24 cellular contexts compared by ENCODE assay signal in genomic region chr1:38612956-38613355, GRCh38.
DNase-seq lines count a peak whose midpoint lies in the region; ATAC-seq, FAIRE-seq and TF ChIP-seq lines count a peak whose summit lies in the region.
"Had no signal": no experiment of that assay in that cellular context is flagged by ENCODE, and none has a peak within 500 bp of the region (broad histone marks: within the 10 kb centered on the region; RNA-seq: fewer than 3 reads in every experiment).

No MANE protein-coding gene starts in this region.

- peak; percentile 70 for ATAC-seq in K562

- no peaks in the 10 kb centered on the region for H3K79me1 ChIP-seq in neuronal stem cell (ENCODE audit: low read depth, low read length)

- POLR2A ChIA-PET in K562 (lab: Yijun Ruan, JAX), result interaction anchor here (0.5 kb wide), 1 partner anchor 899 kb away, joined by 3 read pairs; no protein-coding TSS in a partner anchor

- BruUV-seq in K562 (replicated peaks; lab: Mats Ljungman, UMichigan), result no TSS peak

- no peak for TF ChIP-seq EP300 in K562 (IDR thresholded peaks at IDR 0.05; ENCODE audit: low read length)

- H2AFZ ChIP-seq in K562 (ENCODE audit: low read depth, low read length) (no peak overlapping the region), neuronal stem cell (ENCODE audit: low read length) (no peak overlapping the region)

- H3K4me2 ChIP-seq in K562 (ENCODE audit: insufficient read depth, low read length), result no peak overlapping the region; the same call in 1 of the 2 replicates
- peak overlapping the region; percentile 28 for H3K4me2 ChIP-seq in neuronal stem cell (ENCODE audit: insufficient read depth, low read length, poor library complexity, severe bottlenecking)
- H3K4me2 ChIP-seq: BLaER1 had no signal

- DNase-seq in K562 (ENCODE audit: extremely low read depth in 1 of 4, low spot score in 3 of 4) (peak in 2 of 4 experiments; percentile 42 to 51), bronchial epithelial cell (ENCODE audit: low read depth) (no peak), glutamatergic neuron (no peak), neuronal stem cell (ENCODE audit: low spot score) (no peak), D721Med (ENCODE audit: insufficient read length, low spot score) (no peak), NCI-H524 (lab: John Stamatoyannopoulos, UW) (no peak), NCI-H187 treated with DMSO at 0.1 percent for 48 hours (lab: John Stamatoyannopoulos, UW) (no peak)
- DNase-seq in activated T-helper 2 cell treated with anti-CD3 and anti-CD28 coated beads, Interferon-gamma antibody, Interleukin-2, Interleukin-4, amounts not matched to agents 10 μg/mL and 5 μg/mL and 100 μg/mL, durations not matched to agents 14 hours and 24 hours and 36 hours (ENCODE audit: low spot score), result no peak
- DNase-seq: 8988T; ACHN; BE2C; C1 segment of cervical spinal cord; CD4-positive, alpha-beta memory T cell; CD4-positive, CD25-positive, alpha-beta regulatory T cell; CD8-positive, alpha-beta memory T cell; COR-L47; DMS79 treated with DMSO at 0.1 percent for 48 hours; GF-D8 had no signal

- H4K20me1 ChIP-seq in K562 (replicated peaks; ENCODE audit: control insufficient read depth, insufficient read depth, low read length), result no peaks in the 10 kb centered on the region
- H4K20me1 ChIP-seq: BLaER1 had no signal

- no peak overlapping the region for H2BK120ac ChIP-seq in neuronal stem cell (ENCODE audit: low read depth, low read length)

- H2BK5ac ChIP-seq in neuronal stem cell (ENCODE audit: low read length), result peak overlapping the region; percentile 93

- no peaks in the 10 kb centered on the region for H3K9me1 ChIP-seq in K562 (ENCODE audit: control insufficient read depth, insufficient read depth, low read length)

- H3K27me3 ChIP-seq in K562 (ENCODE audit: control insufficient read depth in 2 of 2, insufficient read depth in 2 of 2, low read length in 2 of 2) (peaks cover 0 to 5% of the 10 kb centered on the region in 2 experiments; a peak in 1 of 5 replicates), bronchial epithelial cell (ENCODE audit: control insufficient read depth, insufficient read depth, low read length) (peaks cover 2% of the 10 kb centered on the region), neuronal stem cell (ENCODE audit: control insufficient read depth in 3 of 3, insufficient read depth in 3 of 3, low read depth in 1 of 3, low read length in 3 of 3) (peaks cover 0 to 2% (median 0%) of the 10 kb centered on the region in 3 experiments)
- H3K27me3 ChIP-seq: BE2C, BLaER1 had no signal

- no peak for TF ChIP-seq CTCF in K562 (IDR thresholded peaks at IDR 0.05 in 2 of 3, conservative IDR thresholded peaks at IDR 0.05 in 1 of 3; ENCODE audit: insufficient read depth in 2 of 3, low read depth in 1 of 3, low read length in 3 of 3)
- TF ChIP-seq CTCF in bronchial epithelial cell (IDR thresholded peaks at IDR 0.05; ENCODE audit: insufficient read depth, low read length, severe bottlenecking), result no peak
- no peak for TF ChIP-seq CTCF in glutamatergic neuron (IDR thresholded peaks at IDR 0.05; ENCODE audit: partially characterized antibody, unreplicated experiment)
- TF ChIP-seq CTCF in D721Med (IDR thresholded peaks at IDR 0.05; ENCODE audit: insufficient read depth, missing control alignments), result no peak

- H4K8ac ChIP-seq in neuronal stem cell (ENCODE audit: low read depth, low read length), result no peak overlapping the region

- peaks cover 68% of the 10 kb centered on the region for H3K4me1 Mint-ChIP-seq in glutamatergic neuron (ENCODE audit: low read depth, unreplicated experiment)
- H3K4me1 Mint-ChIP-seq in activated T-helper 2 cell treated with anti-CD3 and anti-CD28 coated beads, Interferon-gamma antibody, Interleukin-2, Interleukin-4, amounts not matched to agents 10 μg/mL and 5 μg/mL and 100 μg/mL, durations not matched to agents 14 hours and 24 hours and 36 hours (ENCODE audit: low read depth), result no peaks in the 10 kb centered on the region
- H3K4me1 Mint-ChIP-seq: CD14-positive monocyte; CD4-positive, alpha-beta memory T cell; CD4-positive, CD25-positive, alpha-beta regulatory T cell; CD8-positive, alpha-beta memory T cell had no signal

- H3K27me3 Mint-ChIP-seq in glutamatergic neuron (ENCODE audit: unreplicated experiment), result peaks cover 9% of the 10 kb centered on the region
- H3K27me3 Mint-ChIP-seq in activated T-helper 2 cell treated with anti-CD3 and anti-CD28 coated beads, Interferon-gamma antibody, Interleukin-2, Interleukin-4, amounts not matched to agents 10 μg/mL and 5 μg/mL and 100 μg/mL, durations not matched to agents 14 hours and 24 hours and 36 hours (ENCODE audit: low read depth), result peaks cover 4% of the 10 kb centered on the region

- no peak overlapping the region for H4K91ac ChIP-seq in neuronal stem cell (ENCODE audit: low read depth, low read length, poor library complexity)

- CTCF ChIA-PET in K562 (lab: Yijun Ruan, JAX; ENCODE audit: low intra/inter-chr PET ratio), result interaction anchor here (0.6 kb wide), 1 partner anchor 76 kb away, joined by 3 read pairs; no protein-coding TSS in a partner anchor

- H3K27ac Mint-ChIP-seq in glutamatergic neuron (ENCODE audit: unreplicated experiment), result peak overlapping the region; percentile 56
- H3K27ac Mint-ChIP-seq in activated T-helper 2 cell treated with anti-CD3 and anti-CD28 coated beads, Interferon-gamma antibody, Interleukin-2, Interleukin-4, amounts not matched to agents 10 μg/mL and 5 μg/mL and 100 μg/mL, durations not matched to agents 14 hours and 24 hours and 36 hours, result no peak overlapping the region
- H3K27ac Mint-ChIP-seq: CD14-positive monocyte; CD4-positive, alpha-beta memory T cell; CD4-positive, CD25-positive, alpha-beta regulatory T cell; CD8-positive, alpha-beta memory T cell had no signal

- H3K4me1 ChIP-seq in K562 (replicated peaks in 1 of 2; ENCODE audit: control insufficient read depth in 2 of 2, insufficient read depth in 2 of 2, low read length in 2 of 2) (peaks cover 7 to 18% of the 10 kb centered on the region in 2 experiments; a peak in 4 of 5 replicates), neuronal stem cell (ENCODE audit: control insufficient read depth in 2 of 2, insufficient read depth in 1 of 2, low read depth in 1 of 2, low read length in 2 of 2) (peaks cover 4 to 39% of the 10 kb centered on the region in 2 donors)

- H3K27ac ChIP-seq in K562 (ENCODE audit: extremely low read depth, low read depth, low read length), result no peak overlapping the region
- peak overlapping the region; percentile 98 for H3K27ac ChIP-seq in neuronal stem cell (replicated peaks; ENCODE audit: low read length)
- H3K27ac ChIP-seq: BLaER1 had no signal

- peak overlapping the region; percentile 88 for H3K18ac ChIP-seq in neuronal stem cell (ENCODE audit: low read length)

- peak overlapping the region; percentile 87 for H2BK12ac ChIP-seq in neuronal stem cell (ENCODE audit: low read length)

- no peak for TF ChIP-seq POLR2A in K562 (conservative IDR thresholded peaks at IDR 0.05)

- H3K4ac ChIP-seq in neuronal stem cell (ENCODE audit: low read length), result no peak overlapping the region

- H3K9ac ChIP-seq in K562 (ENCODE audit: insufficient read depth in 1 of 2, low read depth in 2 of 2, low read length in 2 of 2), result no peak overlapping the region
- H3K9ac ChIP-seq in neuronal stem cell (ENCODE audit: low read depth, low read length, poor library complexity), result no peak overlapping the region
- H3K9ac ChIP-seq: BLaER1 had no signal

- no peak for TF ChIP-seq RAD21 in K562 (CRISPR knock-in tag; conservative IDR thresholded peaks at IDR 0.05 in 1 of 2, IDR thresholded peaks at IDR 0.05 in 1 of 2)

- peaks cover 9% of the 10 kb centered on the region for H3K9me3 Mint-ChIP-seq in glutamatergic neuron (ENCODE audit: unreplicated experiment)
- peaks cover 8% of the 10 kb centered on the region for H3K9me3 Mint-ChIP-seq in activated T-helper 2 cell treated with anti-CD3 and anti-CD28 coated beads, Interferon-gamma antibody, Interleukin-2, Interleukin-4, amounts not matched to agents 10 μg/mL and 5 μg/mL and 100 μg/mL, durations not matched to agents 14 hours and 24 hours and 36 hours

- H3K36me3 ChIP-seq in K562 (ENCODE audit: control insufficient read depth, insufficient read depth, low read length) (no peaks in the 10 kb centered on the region), bronchial epithelial cell (ENCODE audit: control insufficient read depth, insufficient read depth, low read length) (no peaks in the 10 kb centered on the region), neuronal stem cell (replicated peaks in 1 of 2; ENCODE audit: control insufficient read depth in 2 of 2, insufficient read depth in 2 of 2, low read length in 2 of 2) (no peaks in the 10 kb centered on the region)
- H3K36me3 ChIP-seq: BE2C, BLaER1 had no signal

- no peak overlapping the region for H3K14ac ChIP-seq in neuronal stem cell (ENCODE audit: low read length)

- H3K4me3 Mint-ChIP-seq in glutamatergic neuron (ENCODE audit: unreplicated experiment), result peak overlapping the region; percentile 57
- H3K4me3 Mint-ChIP-seq in activated T-helper 2 cell treated with anti-CD3 and anti-CD28 coated beads, Interferon-gamma antibody, Interleukin-2, Interleukin-4, amounts not matched to agents 10 μg/mL and 5 μg/mL and 100 μg/mL, durations not matched to agents 14 hours and 24 hours and 36 hours (ENCODE audit: low read depth), result no peak overlapping the region
- H3K4me3 Mint-ChIP-seq: CD14-positive monocyte; CD4-positive, alpha-beta memory T cell; CD4-positive, CD25-positive, alpha-beta regulatory T cell; CD8-positive, alpha-beta memory T cell had no signal

- WGBS in K562 (ENCODE audit: insufficient coverage, low coverage, missing lambda C conversion rate), result 8% methylated on average over 6 of the region's 6 CpGs
- WGBS in neuronal stem cell (ENCODE audit: extremely low coverage in 2 of 2, insufficient read length in 2 of 2, insufficient replicate concordance in 1 of 2), 2 donors, result no CpG with 5 or more reads among the region's 6 CpGs

- no peaks in the 10 kb centered on the region for H3K79me2 ChIP-seq in K562 (ENCODE audit: control insufficient read depth, insufficient read depth, low read length)

- FAIRE-seq in K562 (lab: Jason Lieb, UNC) (peak; percentile 66), bronchial epithelial cell (lab: Jason Lieb, UNC) (peak; percentile 91), D721Med (lab: Jason Lieb, UNC) (no peak)
- FAIRE-seq: A204.1, G401.6, GM12891, GM19239 had no signal

- H3K4me3 ChIP-seq in K562 (no peak overlapping the region), bronchial epithelial cell (ENCODE audit: low read depth, low read length) (no peak overlapping the region), neuronal stem cell (ENCODE audit: low read length in 2 of 2) (peak overlapping the region in 1 of 2 donors; percentile 71)
- H3K4me3 ChIP-seq: BLaER1 had no signal

- no peak overlapping the region for H2BK15ac ChIP-seq in neuronal stem cell (ENCODE audit: low read length)

- H3K23ac ChIP-seq in neuronal stem cell (ENCODE audit: low read depth, low read length, poor library complexity), result no peak overlapping the region

- H3K36me3 Mint-ChIP-seq in glutamatergic neuron (ENCODE audit: unreplicated experiment), result no peaks in the 10 kb centered on the region
- no peaks in the 10 kb centered on the region for H3K36me3 Mint-ChIP-seq in activated T-helper 2 cell treated with anti-CD3 and anti-CD28 coated beads, Interferon-gamma antibody, Interleukin-2, Interleukin-4, amounts not matched to agents 10 μg/mL and 5 μg/mL and 100 μg/mL, durations not matched to agents 14 hours and 24 hours and 36 hours (ENCODE audit: low read depth)
- H3K36me3 Mint-ChIP-seq: CD14-positive monocyte; CD4-positive, alpha-beta memory T cell; CD4-positive, CD25-positive, alpha-beta regulatory T cell; CD8-positive, alpha-beta memory T cell had no signal

- H3K9me3 ChIP-seq in K562 (replicated peaks; ENCODE audit: control insufficient read depth, insufficient read depth, low read depth, low read length) (no peaks in the 10 kb centered on the region; the same call in 1 of the 2 replicates), neuronal stem cell (replicated peaks in 1 of 2; ENCODE audit: control insufficient read depth in 2 of 2, insufficient read depth in 1 of 2, low read depth in 1 of 2, low read length in 2 of 2) (no peaks in the 10 kb centered on the region)
- H3K9me3 ChIP-seq: BE2C, BLaER1 had no signal

- intact Hi-C loops in K562 (cut with micrococcal nuclease), result no loop called here
- intact Hi-C loops in activated T-helper 2 cell treated with anti-CD3 and anti-CD28 coated beads, Interferon-gamma antibody, Interleukin-2, Interleukin-4, amounts not matched to agents 10 μg/mL and 5 μg/mL and 100 μg/mL, durations not matched to agents 14 hours and 24 hours and 36 hours (cut with micrococcal nuclease), result no loop called here

- H2AK5ac ChIP-seq in neuronal stem cell (ENCODE audit: low read depth, low read length), result peak overlapping the region; percentile 0

- in situ Hi-C loops in K562 (cut with MboI), result loop anchor here (5.0 kb wide), 1 partner anchor 204 kb away; no protein-coding TSS in a partner anchor
